ENCODE assay signal across 13 cellular contexts in the genomic region with DNA sequence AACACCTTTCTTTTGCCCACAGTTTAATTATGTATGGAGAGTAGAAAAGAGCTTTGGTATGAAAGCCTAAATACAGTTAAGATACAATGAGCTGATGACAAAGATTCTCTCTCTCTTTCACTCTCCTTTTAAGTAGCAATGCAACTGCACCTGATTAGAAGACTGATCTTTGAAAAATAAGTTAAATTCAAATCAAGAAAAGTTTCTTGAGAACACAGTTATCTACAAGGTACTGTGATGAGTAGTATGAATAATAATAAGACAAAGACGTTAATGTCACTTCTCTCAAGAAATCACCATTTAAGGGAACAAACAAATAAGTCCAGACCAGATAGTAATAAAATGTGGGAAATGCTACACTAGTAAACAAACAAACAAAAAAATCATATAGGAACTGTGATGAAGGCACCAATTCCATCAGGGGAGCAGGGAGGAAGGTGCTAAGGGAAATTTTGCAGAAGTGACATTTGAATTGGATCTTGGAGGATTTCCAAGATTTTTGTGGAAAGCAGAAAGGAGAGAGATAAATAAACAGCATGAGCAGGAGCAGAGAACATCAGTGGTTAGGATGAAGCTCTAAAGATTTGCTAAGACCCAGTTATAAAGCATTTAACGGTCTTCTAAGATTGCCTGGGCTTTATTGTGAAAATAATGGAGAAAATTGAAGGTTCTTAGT.
A peak's percentile ranks its signal among the peaks of the same experiment; 100 is the strongest.
DNase-seq lines count a peak whose midpoint lies in the region; ATAC-seq and TF ChIP-seq lines count a peak whose summit lies in the region.
"Had no signal": no experiment of that assay in that cellular context is flagged by ENCODE, and none has a peak within 500 bp of the region (broad histone marks: within the 10 kb centered on the region; RNA-seq: fewer than 3 reads in every experiment).

No MANE protein-coding gene starts in this region.

- H4K8ac ChIP-seq in neuronal stem cell (ENCODE audit: low read depth, low read length), result no peak overlapping the region

- H2BK5ac ChIP-seq in neuronal stem cell (ENCODE audit: low read length), result no peak overlapping the region

- H3K79me1 ChIP-seq in neuronal stem cell (ENCODE audit: low read depth, low read length), result no peaks in the 10 kb centered on the region

- H3K9me3 Mint-ChIP-seq in activated T-helper 2 cell treated with anti-CD3 and anti-CD28 coated beads, Interferon-gamma antibody, Interleukin-2, Interleukin-4, amounts not matched to agents 10 μg/mL and 5 μg/mL and 100 μg/mL, durations not matched to agents 14 hours and 24 hours and 36 hours, result no peaks in the 10 kb centered on the region

- no peaks in the 10 kb centered on the region for H3K36me3 ChIP-seq in right atrium auricular region
- H3K36me3 ChIP-seq in vagina, result no peaks in the 10 kb centered on the region
- no peaks in the 10 kb centered on the region for H3K36me3 ChIP-seq in neuronal stem cell (replicated peaks in 1 of 2; ENCODE audit: control insufficient read depth in 2 of 2, insufficient read depth in 2 of 2, low read length in 2 of 2)
- H3K36me3 ChIP-seq: MG63 had no signal

- ATAC-seq in Right ventricle myocardium inferior (peak; percentile 32), HG02610 (IDR thresholded peaks at IDR 0.05; ENCODE audit: unreplicated experiment) (no peak)
- ATAC-seq: left lobe of liver had no signal

- H3K27ac Mint-ChIP-seq in activated T-helper 2 cell treated with anti-CD3 and anti-CD28 coated beads, Interferon-gamma antibody, Interleukin-2, Interleukin-4, amounts not matched to agents 10 μg/mL and 5 μg/mL and 100 μg/mL, durations not matched to agents 14 hours and 24 hours and 36 hours, result peak overlapping the region; percentile 80

- no peak overlapping the region for H2BK120ac ChIP-seq in neuronal stem cell (ENCODE audit: low read depth, low read length)

- no peaks in the 10 kb centered on the region for H3K36me3 Mint-ChIP-seq in activated T-helper 2 cell treated with anti-CD3 and anti-CD28 coated beads, Interferon-gamma antibody, Interleukin-2, Interleukin-4, amounts not matched to agents 10 μg/mL and 5 μg/mL and 100 μg/mL, durations not matched to agents 14 hours and 24 hours and 36 hours (ENCODE audit: low read depth)

- H3K4me2 ChIP-seq in neuronal stem cell (ENCODE audit: insufficient read depth, low read length, poor library complexity, severe bottlenecking), result no peak overlapping the region

- H3K23ac ChIP-seq in neuronal stem cell (ENCODE audit: low read depth, low read length, poor library complexity), result no peak overlapping the region

- TF ChIP-seq CTCF in right atrium auricular region (IDR thresholded peaks at IDR 0.05) (no peak), vagina (IDR thresholded peaks at IDR 0.05) (no peak)

- no peak overlapping the region for H2AFZ ChIP-seq in neuronal stem cell (ENCODE audit: low read length)

- TF ChIP-seq POLR2A in vagina (IDR thresholded peaks at IDR 0.05), result no peak

- H3K4ac ChIP-seq in neuronal stem cell (ENCODE audit: low read length), result no peak overlapping the region

- DNase-seq in Right ventricle myocardium inferior (ENCODE audit: missing footprints) (no peak), cardiac septum (ENCODE audit: low spot score) (no peak), right atrium auricular region (ENCODE audit: low spot score) (no peak), vagina (ENCODE audit: extremely low spot score in 2 of 2) (no peak), neuronal stem cell (ENCODE audit: low spot score) (no peak), MV-4-11 (lab: John Stamatoyannopoulos, UW) (no peak)
- DNase-seq in activated T-helper 2 cell treated with anti-CD3 and anti-CD28 coated beads, Interferon-gamma antibody, Interleukin-2, Interleukin-4, amounts not matched to agents 10 μg/mL and 5 μg/mL and 100 μg/mL, durations not matched to agents 14 hours and 24 hours and 36 hours (ENCODE audit: low spot score), result no peak
- DNase-seq: effector memory CD4-positive, alpha-beta T cell; MG63; RPMI8226 had no signal

- H3K9ac ChIP-seq in neuronal stem cell (ENCODE audit: low read depth, low read length, poor library complexity), result no peak overlapping the region

- H3K18ac ChIP-seq in neuronal stem cell (ENCODE audit: low read length), result no peak overlapping the region

- H3K27ac ChIP-seq in right atrium auricular region, result peak overlapping the region; percentile 41 to 90
- peak overlapping the region; percentile 43 for H3K27ac ChIP-seq in vagina
- H3K27ac ChIP-seq in neuronal stem cell (replicated peaks; ENCODE audit: low read length), result no peak overlapping the region
- H3K27ac ChIP-seq: C4-2B had no signal

- no peak overlapping the region for H2BK15ac ChIP-seq in neuronal stem cell (ENCODE audit: low read length)

- H3K27me3 ChIP-seq in right atrium auricular region, result no peaks in the 10 kb centered on the region
- no peaks in the 10 kb centered on the region for H3K27me3 ChIP-seq in vagina
- no peaks in the 10 kb centered on the region for H3K27me3 ChIP-seq in neuronal stem cell (ENCODE audit: control insufficient read depth in 3 of 3, insufficient read depth in 3 of 3, low read depth in 1 of 3, low read length in 3 of 3)
- H3K27me3 ChIP-seq: MG63 had no signal

- intact Hi-C loops in Right ventricle myocardium inferior (cut with DNase I), result loop anchor here (2.0 kb wide), 1 partner anchor 14 kb away; no protein-coding TSS in a partner anchor
- intact Hi-C loops in cardiac septum (cut with DNase I), result loop anchor here (1.0 kb wide), 1 partner anchor 14 kb away; no protein-coding TSS in a partner anchor
- intact Hi-C loops in activated T-helper 2 cell treated with anti-CD3 and anti-CD28 coated beads, Interferon-gamma antibody, Interleukin-2, Interleukin-4, amounts not matched to agents 10 μg/mL and 5 μg/mL and 100 μg/mL, durations not matched to agents 14 hours and 24 hours and 36 hours (cut with micrococcal nuclease), result loop anchor here (1.0 to 5.0 kb wide), 8 partner anchors 20 to 284 kb away; a partner anchor contains a TSS
- intact Hi-C loops in vagina (cut with DNase I), result no loop called here

- no peaks in the 10 kb centered on the region for H3K9me3 ChIP-seq in right atrium auricular region
- no peaks in the 10 kb centered on the region for H3K9me3 ChIP-seq in vagina
- no peaks in the 10 kb centered on the region for H3K9me3 ChIP-seq in neuronal stem cell (replicated peaks in 1 of 2; ENCODE audit: control insufficient read depth in 2 of 2, insufficient read depth in 1 of 2, low read depth in 1 of 2, low read length in 2 of 2)
- H3K9me3 ChIP-seq: MG63 had no signal

- peaks cover 45% of the 10 kb centered on the region for H3K4me1 Mint-ChIP-seq in activated T-helper 2 cell treated with anti-CD3 and anti-CD28 coated beads, Interferon-gamma antibody, Interleukin-2, Interleukin-4, amounts not matched to agents 10 μg/mL and 5 μg/mL and 100 μg/mL, durations not matched to agents 14 hours and 24 hours and 36 hours (ENCODE audit: low read depth)

- H2BK12ac ChIP-seq in neuronal stem cell (ENCODE audit: low read length), result no peak overlapping the region

- WGBS in neuronal stem cell (ENCODE audit: extremely low coverage in 2 of 2, insufficient read length in 2 of 2, insufficient replicate concordance in 1 of 2), 2 donors, result no CpG with 5 or more reads among the region's 2 CpGs

- no peaks in the 10 kb centered on the region for H3K27me3 Mint-ChIP-seq in activated T-helper 2 cell treated with anti-CD3 and anti-CD28 coated beads, Interferon-gamma antibody, Interleukin-2, Interleukin-4, amounts not matched to agents 10 μg/mL and 5 μg/mL and 100 μg/mL, durations not matched to agents 14 hours and 24 hours and 36 hours (ENCODE audit: low read depth)

- H3K14ac ChIP-seq in neuronal stem cell (ENCODE audit: low read length), result no peak overlapping the region

- no peak overlapping the region for H4K91ac ChIP-seq in neuronal stem cell (ENCODE audit: low read depth, low read length, poor library complexity)

- peaks cover 0 to 12% of the 10 kb centered on the region in 2 donors for H3K4me1 ChIP-seq in right atrium auricular region
- H3K4me1 ChIP-seq in vagina, result peaks cover 13% of the 10 kb centered on the region
- no peaks in the 10 kb centered on the region for H3K4me1 ChIP-seq in neuronal stem cell (ENCODE audit: control insufficient read depth in 2 of 2, insufficient read depth in 1 of 2, low read depth in 1 of 2, low read length in 2 of 2)

- no peak overlapping the region for H2AK5ac ChIP-seq in neuronal stem cell (ENCODE audit: low read depth, low read length)

- H3K4me3 ChIP-seq in right atrium auricular region (no peak overlapping the region), vagina (no peak overlapping the region), neuronal stem cell (ENCODE audit: low read length in 2 of 2) (no peak overlapping the region)
- H3K4me3 ChIP-seq: MG63 had no signal

- peak overlapping the region; percentile 49 for H3K4me3 Mint-ChIP-seq in activated T-helper 2 cell treated with anti-CD3 and anti-CD28 coated beads, Interferon-gamma antibody, Interleukin-2, Interleukin-4, amounts not matched to agents 10 μg/mL and 5 μg/mL and 100 μg/mL, durations not matched to agents 14 hours and 24 hours and 36 hours (ENCODE audit: low read depth)
